28 cellular contexts compared by ENCODE assay signal in the genomic region with DNA sequence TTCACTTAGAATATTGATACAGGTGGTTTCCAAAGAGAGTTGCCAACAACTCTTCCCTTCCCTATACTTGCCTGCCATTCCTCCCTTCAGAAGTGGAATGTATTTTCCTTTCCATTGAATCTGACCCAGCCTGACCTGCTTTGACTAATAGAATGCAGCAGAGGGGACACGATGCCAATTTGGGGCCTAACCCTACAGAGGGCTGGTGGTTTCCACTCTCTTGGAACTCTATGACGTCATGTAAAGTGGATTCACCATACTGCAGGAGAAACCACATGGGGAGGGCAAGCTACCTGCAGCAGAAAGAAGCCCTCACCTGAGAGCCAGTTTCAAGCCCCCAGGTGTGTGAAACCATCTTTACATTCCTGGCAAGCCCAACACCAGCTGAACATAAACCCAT.
"Had no signal": no experiment of that assay in that cellular context is flagged by ENCODE, and none has a peak within 500 bp of the region (broad histone marks: within the 10 kb centered on the region; RNA-seq: fewer than 3 reads in every experiment).

No MANE protein-coding gene starts in this region.

- FAIRE-seq: islet of Langerhans, kidney had no signal

- H3K36me3 ChIP-seq: left ventricle myocardium inferior, neural progenitor cell, neutrophil, ovary, right atrium auricular region, suprapubic skin, thoracic aorta, tibial artery, upper lobe of right lung, uterus had no signal

- H3K9ac ChIP-seq: neural progenitor cell had no signal

- H3K9me3 ChIP-seq: left ventricle myocardium inferior, neutrophil, ovary, right atrium auricular region, suprapubic skin, thoracic aorta, tibial artery, upper lobe of right lung, uterus had no signal

- H3K27me3 ChIP-seq: neural progenitor cell, neutrophil, ovary, right atrium auricular region, suprapubic skin, tibial artery, upper lobe of right lung, uterus had no signal

- H3K4me2 ChIP-seq: neural progenitor cell had no signal

- H3K27ac ChIP-seq: left ventricle myocardium inferior, neural progenitor cell, neutrophil, ovary, right atrium auricular region, skin epidermis, suprapubic skin, thoracic aorta, tibial artery, upper lobe of right lung, uterus had no signal

- H3K4me1 ChIP-seq: left ventricle myocardium inferior, right atrium auricular region, suprapubic skin, upper lobe of right lung, uterus had no signal

- H2AFZ ChIP-seq: neural progenitor cell had no signal

- DNase-seq: hypothalamus; immature natural killer cell; kidney; left ventricle myocardium inferior; mesendoderm; natural killer cell; nephron progenitor cell; occipital lobe; ovary; stimulated activated CD4-positive, alpha-beta T cell treated with anti-CD3 and anti-CD28 coated beads, Interleukin-12 subunit alpha, Interleukin-12 subunit beta, amount 100 ng/mL, for 4 hours; stimulated activated CD4-positive, alpha-beta T cell treated with anti-CD3 and anti-CD28 coated beads, Interleukin-15, amount 100 ng/mL, for 24 hours; stimulated activated CD4-positive, alpha-beta T cell treated with anti-CD3 and anti-CD28 coated beads, Interleukin-2, amount 100 ng/mL, for 24 hours; stimulated activated CD4-positive, alpha-beta T cell treated with anti-CD3 and anti-CD28 coated beads, Interleukin-4, amount 100 ng/mL, for 1 hour; stimulated activated naive B cell treated with anti-CD40 and anti-IgM and Interleukin-4, amounts not matched to agents 10 μg/mL and 1 μg/mL and 100 μg/mL, for 72 hours; stimulated activated naive CD8-positive, alpha-beta T cell treated with anti-CD3 and anti-CD28 coated beads, Interleukin-15, Interleukin-2, amounts not matched to agents 100 U/mL and 50 U/mL, for 24 hours; tibial artery; trophoblast cell; upper lobe of right lung; uterus had no signal

- ATAC-seq: natural killer cell; sciatic nerve; stimulated activated naive B cell treated with anti-CD40 and anti-IgM and Interleukin-4, amounts not matched to agents 10 μg/mL and 1 μg/mL and 100 μg/mL, for 72 hours; stimulated activated naive CD8-positive, alpha-beta T cell treated with anti-CD3 and anti-CD28 coated beads, Interleukin-15, Interleukin-2, amounts not matched to agents 100 U/mL and 50 U/mL, for 24 hours; upper lobe of right lung had no signal

- H3K4me3 ChIP-seq: left ventricle myocardium inferior, lung, neural progenitor cell, ovary, right atrium auricular region, skin epidermis, suprapubic skin, thoracic aorta, tibial artery, upper lobe of right lung, uterus had no signal
